Comparison of ENCODE assay signal across 15 cellular contexts in the genomic region with DNA sequence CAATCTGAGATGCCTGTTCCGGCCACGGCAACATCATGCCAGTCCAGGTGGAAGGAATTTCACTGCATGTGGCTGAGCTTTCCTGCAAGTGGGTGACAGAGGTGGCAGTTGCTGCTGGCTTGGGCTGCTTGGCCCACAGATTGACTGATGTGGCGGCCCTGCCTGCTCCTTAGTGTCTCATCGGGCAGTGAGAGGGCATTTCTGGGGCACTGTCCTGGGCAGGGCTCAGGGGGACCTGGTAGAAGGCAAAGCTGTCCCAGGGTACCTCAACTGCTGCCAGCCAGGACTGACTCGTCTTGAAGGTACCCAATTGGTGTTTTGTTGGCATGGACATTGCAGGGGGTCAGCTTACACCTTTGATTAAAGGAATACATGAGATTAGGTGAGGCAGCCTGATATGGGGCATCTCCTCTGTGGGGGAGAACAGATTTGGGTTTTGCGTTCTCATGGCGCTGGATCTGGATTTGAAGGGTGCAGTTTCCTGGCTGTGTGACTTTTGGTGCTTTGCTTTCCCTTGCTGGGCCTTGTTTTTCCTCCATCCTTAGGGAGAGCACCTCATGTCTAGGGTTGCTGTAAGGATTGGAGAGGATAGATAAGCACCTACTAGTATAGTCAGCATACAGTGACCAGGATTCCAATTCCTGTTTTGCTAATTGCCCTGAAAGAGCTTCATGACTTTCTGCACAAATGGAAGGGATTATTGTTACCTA. TPM values are rescaled to one million over a fixed set of nuclear protein-coding genes. Genes with fewer than 3 reads are reported as not detected.
DNase-seq lines count a peak whose midpoint lies in the region; ATAC-seq and TF ChIP-seq lines count a peak whose summit lies in the region.
"Had no signal": no experiment of that assay in that cellular context is flagged by ENCODE, and none has a peak within 500 bp of the region (broad histone marks: within the 10 kb centered on the region; RNA-seq: fewer than 3 reads in every experiment).

No MANE protein-coding gene starts in this region.

- H3K9me3 Mint-ChIP-seq in activated naive CD8-positive, alpha-beta T cell (ENCODE audit: low read depth): peaks cover 6% of the 10 kb centered on the region
- peaks cover 11% of the 10 kb centered on the region for H3K9me3 Mint-ChIP-seq in activated naive CD8-positive, alpha-beta T cell treated with anti-CD3 and anti-CD28 coated beads, Interleukin-2, amount 50 U/mL, for 24 hours
- H3K9me3 Mint-ChIP-seq in immature natural killer cell (no peaks in the 10 kb centered on the region), type B pancreatic cell (no peaks in the 10 kb centered on the region)
- H3K9me3 Mint-ChIP-seq: HFFc6 had no signal

- peaks cover 79% of the 10 kb centered on the region for H3K4me1 Mint-ChIP-seq in activated naive CD8-positive, alpha-beta T cell (ENCODE audit: low read depth)
- H3K4me1 Mint-ChIP-seq in activated naive CD8-positive, alpha-beta T cell treated with anti-CD3 and anti-CD28 coated beads, Interleukin-2, amount 50 U/mL, for 24 hours: peaks cover 76% of the 10 kb centered on the region
- H3K4me1 Mint-ChIP-seq in immature natural killer cell (peaks cover 86 to 92% of the 10 kb centered on the region in 2 donors), type B pancreatic cell (ENCODE audit: unreplicated experiment) (peaks cover 84% of the 10 kb centered on the region)

- no peaks in the 10 kb centered on the region for H3K36me3 Mint-ChIP-seq in activated naive CD8-positive, alpha-beta T cell
- peaks cover 15% of the 10 kb centered on the region for H3K36me3 Mint-ChIP-seq in activated naive CD8-positive, alpha-beta T cell treated with anti-CD3 and anti-CD28 coated beads, Interleukin-2, amount 50 U/mL, for 24 hours (ENCODE audit: low read depth)
- peaks cover 0 to 9% (median 3%) of the 10 kb centered on the region in 3 donors for H3K36me3 Mint-ChIP-seq in immature natural killer cell
- H3K36me3 Mint-ChIP-seq in type B pancreatic cell: peaks cover 20% of the 10 kb centered on the region

- ATAC-seq in activated naive CD8-positive, alpha-beta T cell treated with anti-CD3 and anti-CD28 coated beads, Interleukin-2, amount 50 U/mL, for 24 hours: no peak
- ATAC-seq in HG02885 (IDR thresholded peaks at IDR 0.05; ENCODE audit: poor library complexity, unreplicated experiment): no peak
- ATAC-seq: foreskin keratinocyte had no signal

- H3K27ac Mint-ChIP-seq in activated naive CD8-positive, alpha-beta T cell: no peak overlapping the region
- no peak overlapping the region for H3K27ac Mint-ChIP-seq in activated naive CD8-positive, alpha-beta T cell treated with anti-CD3 and anti-CD28 coated beads, Interleukin-2, amount 50 U/mL, for 24 hours
- H3K27ac Mint-ChIP-seq in immature natural killer cell (peak overlapping the region; percentile 13 to 89 (median 70)), type B pancreatic cell (no peak overlapping the region)
- H3K27ac Mint-ChIP-seq: HFFc6 had no signal

- no peak for DNase-seq in activated naive CD8-positive, alpha-beta T cell treated with anti-CD3 and anti-CD28 coated beads, Interleukin-2, amount 50 U/mL, for 24 hours
- DNase-seq in immature natural killer cell: no peak
- no peak for DNase-seq in type B pancreatic cell (ENCODE audit: extremely low spot score, unreplicated experiment)
- DNase-seq in ecto neural progenitor cell (ENCODE audit: low spot score): no peak
- no peak for DNase-seq in A172 (ENCODE audit: low spot score)
- DNase-seq: activated CD4-positive, alpha-beta T cell treated with anti-CD3 and anti-CD28 coated beads for 4 hours; foreskin keratinocyte; HFFc6; mesendoderm; NCI-H1048; SHP77 treated with DMSO at 0.1 percent for 48 hours; tibial artery had no signal

- H3K27ac ChIP-seq in VCaP: peak overlapping the region; percentile 83
- H3K27ac ChIP-seq: tibial artery had no signal

- TF ChIP-seq CTCF in VCaP (conservative IDR thresholded peaks at IDR 0.05) (no peak), type B pancreatic cell (conservative IDR thresholded peaks at IDR 0.05) (no peak)

- H3K4me3 Mint-ChIP-seq in activated naive CD8-positive, alpha-beta T cell: peak overlapping the region; percentile 1
- H3K4me3 Mint-ChIP-seq in activated naive CD8-positive, alpha-beta T cell treated with anti-CD3 and anti-CD28 coated beads, Interleukin-2, amount 50 U/mL, for 24 hours: no peak overlapping the region
- H3K4me3 Mint-ChIP-seq in immature natural killer cell (peak overlapping the region in 3 of 5 donors; percentile 18 to 43 (median 25)), type B pancreatic cell (peak overlapping the region; percentile 26)
- H3K4me3 Mint-ChIP-seq: HFFc6 had no signal

- H3K27me3 Mint-ChIP-seq in activated naive CD8-positive, alpha-beta T cell: no peaks in the 10 kb centered on the region
- H3K27me3 Mint-ChIP-seq in activated naive CD8-positive, alpha-beta T cell treated with anti-CD3 and anti-CD28 coated beads, Interleukin-2, amount 50 U/mL, for 24 hours: no peaks in the 10 kb centered on the region
- H3K27me3 Mint-ChIP-seq in immature natural killer cell (ENCODE audit: low read depth in 3 of 3) (peaks cover 12 to 24% (median 19%) of the 10 kb centered on the region in 3 donors), type B pancreatic cell (no peaks in the 10 kb centered on the region)

RNA-seq across cellular contexts. Expression of gene CMIP, which starts 5.4 kb away (rescaled TPM):
- polyA plus RNA-seq in immature natural killer cell: 1 to 10 TPM in 1 of 3 donors, under 1 TPM in 1, not detected in 1; 0.53 to 1.7 TPM
- 46.6 and 51.4 TPM in 2 replicates for total RNA-seq in type B pancreatic cell (ENCODE audit: low replicate concordance)
- 5.9 and 8.0 TPM in 2 replicates for total RNA-seq in A172 (2014; rRNA removed; shearing (Covaris generic))

Comparison
In these comparisons a context has a peak if more than half of its experiments do, and no peak if none do; other contexts are left out.
1. H3K27ac Mint-ChIP-seq: peak in immature natural killer cell (6 of 6); none in activated naive CD8-positive, alpha-beta T cell (single experiment), activated naive CD8-positive, alpha-beta T cell treated with anti-CD3 and anti-CD28 coated beads, Interleukin-2, amount 50 U/mL, for 24 hours (single experiment) and type B pancreatic cell (single experiment).